ENCODE assay signal across 30 cellular contexts in genomic region chrX:130636277-130636676, GRCh38.
"Had no signal": no experiment of that assay in that cellular context is flagged by ENCODE, and none has a peak within 500 bp of the region (broad histone marks: within the 10 kb centered on the region; RNA-seq: fewer than 3 reads in every experiment).

No MANE protein-coding gene starts in this region.

- FAIRE-seq: bronchial epithelial cell had no signal

- H3K27ac ChIP-seq: ascending aorta, body of pancreas had no signal

- H3K4me3 ChIP-seq: ascending aorta, body of pancreas had no signal

- H3K27me3 ChIP-seq: ascending aorta, body of pancreas had no signal

- DNase-seq: activated CD4-positive, alpha-beta T cell treated with anti-CD3 and anti-CD28 coated beads for 48 hours; activated CD4-positive, alpha-beta T cell treated with anti-CD3 and anti-CD28 coated beads, Interleukin-2, amount 50 U/mL, for 48 hours; activated CD4-positive, CD25-positive, alpha-beta regulatory T cell treated with anti-CD3 and anti-CD28 coated beads, Interleukin-2, amount 50 U/mL, for 72 hours; activated CD8-positive, alpha-beta memory T cell treated with anti-CD3 and anti-CD28 coated beads for 24 hours; activated effector memory CD4-positive, alpha-beta T cell treated with anti-CD3 and anti-CD28 coated beads, Interleukin-2, amount 50 U/mL, for 16 hours; activated naive CD4-positive, alpha-beta T cell treated with Interleukin-2 at 50 U/mL for 16 hours; activated naive CD8-positive, alpha-beta T cell treated with anti-CD3 and anti-CD28 coated beads, Interleukin-2, amount 50 U/mL, for 24 hours; activated T-cell treated with anti-CD3 and anti-CD28 coated beads, Interleukin-2, amount 50 U/mL, for 4 hours; amniotic stem cell; body of pancreas; central memory CD4-positive, alpha-beta T cell; cortex of kidney; Kasumi-1; KBM-7; NCI-H1105 treated with DMSO at 0.1 percent for 48 hours; NCI-H1436 treated with DMSO at 0.1 percent for 48 hours; NCI-H187; NCI-H2081; NCI-H446; NCI-H526; NK-92 treated with Interleukin-12 subunit alpha and Interleukin-12 subunit beta, amount 100 ng/mL, for 24 hours; OCI-M1; RPMI8226; SHP77 treated with DMSO at 0.1 percent for 48 hours; T-helper 9 cell had no signal

- H3K9me3 ChIP-seq: ascending aorta, body of pancreas had no signal

- ATAC-seq: activated naive CD4-positive, alpha-beta T cell treated with anti-CD3 and anti-CD28 coated beads, Interleukin-2, amount 50 U/mL, for 72 hours; activated naive CD8-positive, alpha-beta T cell treated with anti-CD3 and anti-CD28 coated beads, Interleukin-2, amount 50 U/mL, for 24 hours; activated T-cell treated with anti-CD3 and anti-CD28 coated beads, Interleukin-2, amount 50 U/mL, for 4 hours; body of pancreas; Panc1; WTC11 had no signal

- H3K4me1 ChIP-seq: ascending aorta, body of pancreas had no signal
